ENCODE assay signal across 8 cellular contexts in genomic region chr9:129225815-129226214, GRCh38. TPM values are rescaled to one million over a fixed set of nuclear protein-coding genes. Genes with fewer than 3 reads are reported as not detected.
DNase-seq lines count a peak whose midpoint lies in the region.

No MANE protein-coding gene starts in this region.

- DNase-seq in activated CD4-positive, alpha-beta T cell treated with anti-CD3 and anti-CD28 coated beads for 4 hours, result peak; percentile 26 to 33
- no peak for DNase-seq in activated CD4-positive, alpha-beta T cell treated with anti-CD3 and anti-CD28 coated beads, Interleukin-2, amount 50 U/mL, for 4 hours
- DNase-seq in activated naive CD4-positive, alpha-beta T cell treated with anti-CD3 and anti-CD28 coated beads for 36 hours, result peak; percentile 42
- DNase-seq in cardiac septum (ENCODE audit: low spot score) (peak; percentile 87), hypothalamus (lab: John Stamatoyannopoulos, UW) (no peak), mesenteric fat pad (ENCODE audit: low spot score) (no peak), AML-193 (lab: John Stamatoyannopoulos, UW) (no peak)
- DNase-seq in stimulated activated CD4-positive, alpha-beta T cell treated with anti-CD3 and anti-CD28 coated beads, Interleukin-4, amount 100 ng/mL, for 4 hours, result peak; percentile 30 to 32

- CTCF ChIA-PET in activated naive CD4-positive, alpha-beta T cell treated with anti-CD3 and anti-CD28 coated beads for 36 hours (lab: Charles Lee), result no interaction called here

- H3K4me3 Mint-ChIP-seq in activated naive CD4-positive, alpha-beta T cell treated with anti-CD3 and anti-CD28 coated beads for 36 hours, result no peak overlapping the region

- intact Hi-C loops in activated naive CD4-positive, alpha-beta T cell treated with anti-CD3 and anti-CD28 coated beads for 36 hours (cut with micrococcal nuclease), result no loop called here
- intact Hi-C loops in cardiac septum (cut with DNase I), result no loop called here

- peaks cover 24% of the 10 kb centered on the region for H3K4me1 Mint-ChIP-seq in activated naive CD4-positive, alpha-beta T cell treated with anti-CD3 and anti-CD28 coated beads for 36 hours (ENCODE audit: low read depth)

- no peaks in the 10 kb centered on the region for H3K9me3 Mint-ChIP-seq in activated naive CD4-positive, alpha-beta T cell treated with anti-CD3 and anti-CD28 coated beads for 36 hours

- no peak overlapping the region for H3K27ac Mint-ChIP-seq in activated naive CD4-positive, alpha-beta T cell treated with anti-CD3 and anti-CD28 coated beads for 36 hours

- H3K27me3 Mint-ChIP-seq in activated naive CD4-positive, alpha-beta T cell treated with anti-CD3 and anti-CD28 coated beads for 36 hours (ENCODE audit: low read depth), result no peaks in the 10 kb centered on the region

- no peaks in the 10 kb centered on the region for H3K36me3 Mint-ChIP-seq in activated naive CD4-positive, alpha-beta T cell treated with anti-CD3 and anti-CD28 coated beads for 36 hours (ENCODE audit: low read depth)

RNA-seq across cellular contexts. Expression of gene IER5L, which starts 47.8 kb away (rescaled TPM):
- total RNA-seq in activated naive CD4-positive, alpha-beta T cell treated with anti-CD3 and anti-CD28 coated beads for 36 hours, result 1 to 10 TPM; 1.1 to 1.6 TPM
- total RNA-seq in cardiac septum, result 12.6 TPM
- total RNA-seq in mesenteric fat pad, result 13.8 TPM

Comparison
In these comparisons a context has a peak if more than half of its experiments do, and no peak if none do; other contexts are left out.
1. DNase-seq: peak in activated CD4-positive, alpha-beta T cell treated with anti-CD3 and anti-CD28 coated beads for 4 hours (2 of 2), activated naive CD4-positive, alpha-beta T cell treated with anti-CD3 and anti-CD28 coated beads for 36 hours (single experiment), cardiac septum (single experiment) and stimulated activated CD4-positive, alpha-beta T cell treated with anti-CD3 and anti-CD28 coated beads, Interleukin-4, amount 100 ng/mL, for 4 hours (2 of 2); none in activated CD4-positive, alpha-beta T cell treated with anti-CD3 and anti-CD28 coated beads, Interleukin-2, amount 50 U/mL, for 4 hours (0 of 2), hypothalamus (0 of 51), mesenteric fat pad (single experiment) and AML-193 (0 of 2).